ENCODE assay signal across 1 cellular context in the genomic region with DNA sequence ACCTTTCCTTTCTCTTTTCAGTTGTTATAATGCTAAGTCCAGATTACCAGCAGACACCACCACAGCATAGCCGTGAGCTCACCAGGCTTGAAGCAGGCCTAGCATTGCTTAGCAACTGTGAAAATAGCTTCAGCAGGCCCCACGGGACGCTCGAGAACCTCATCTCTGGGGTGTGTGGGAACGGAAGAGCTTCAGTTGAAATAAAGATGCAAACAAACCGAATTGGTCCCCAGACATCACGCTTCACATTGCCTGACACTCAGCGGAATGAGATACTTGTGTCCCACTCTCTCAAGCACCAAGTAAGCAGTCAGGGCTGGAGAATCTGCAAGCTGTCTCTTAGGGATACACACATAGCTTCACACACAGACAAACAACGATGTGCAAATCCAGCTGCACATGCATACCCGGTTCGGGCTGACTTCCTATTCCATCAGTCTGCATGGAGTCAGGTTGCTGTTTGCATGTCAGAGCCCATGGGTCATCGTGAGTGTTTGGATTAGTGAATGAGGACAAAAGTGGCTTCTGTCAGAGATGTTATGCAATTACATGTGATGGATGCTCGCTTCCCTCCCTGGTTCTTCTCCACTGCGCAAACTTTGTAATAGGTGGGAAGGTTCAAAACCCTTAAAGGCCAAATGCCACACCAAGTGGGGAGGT.
TF ChIP-seq lines count a peak whose summit lies in the region.

No MANE protein-coding gene starts in this region.

TF ChIP-seq in GM23338, 12 proteins besides CTCF, POLR2A, EP300 and RAD21 (continued from another document):
- TF ChIP-seq, protein P1, sequence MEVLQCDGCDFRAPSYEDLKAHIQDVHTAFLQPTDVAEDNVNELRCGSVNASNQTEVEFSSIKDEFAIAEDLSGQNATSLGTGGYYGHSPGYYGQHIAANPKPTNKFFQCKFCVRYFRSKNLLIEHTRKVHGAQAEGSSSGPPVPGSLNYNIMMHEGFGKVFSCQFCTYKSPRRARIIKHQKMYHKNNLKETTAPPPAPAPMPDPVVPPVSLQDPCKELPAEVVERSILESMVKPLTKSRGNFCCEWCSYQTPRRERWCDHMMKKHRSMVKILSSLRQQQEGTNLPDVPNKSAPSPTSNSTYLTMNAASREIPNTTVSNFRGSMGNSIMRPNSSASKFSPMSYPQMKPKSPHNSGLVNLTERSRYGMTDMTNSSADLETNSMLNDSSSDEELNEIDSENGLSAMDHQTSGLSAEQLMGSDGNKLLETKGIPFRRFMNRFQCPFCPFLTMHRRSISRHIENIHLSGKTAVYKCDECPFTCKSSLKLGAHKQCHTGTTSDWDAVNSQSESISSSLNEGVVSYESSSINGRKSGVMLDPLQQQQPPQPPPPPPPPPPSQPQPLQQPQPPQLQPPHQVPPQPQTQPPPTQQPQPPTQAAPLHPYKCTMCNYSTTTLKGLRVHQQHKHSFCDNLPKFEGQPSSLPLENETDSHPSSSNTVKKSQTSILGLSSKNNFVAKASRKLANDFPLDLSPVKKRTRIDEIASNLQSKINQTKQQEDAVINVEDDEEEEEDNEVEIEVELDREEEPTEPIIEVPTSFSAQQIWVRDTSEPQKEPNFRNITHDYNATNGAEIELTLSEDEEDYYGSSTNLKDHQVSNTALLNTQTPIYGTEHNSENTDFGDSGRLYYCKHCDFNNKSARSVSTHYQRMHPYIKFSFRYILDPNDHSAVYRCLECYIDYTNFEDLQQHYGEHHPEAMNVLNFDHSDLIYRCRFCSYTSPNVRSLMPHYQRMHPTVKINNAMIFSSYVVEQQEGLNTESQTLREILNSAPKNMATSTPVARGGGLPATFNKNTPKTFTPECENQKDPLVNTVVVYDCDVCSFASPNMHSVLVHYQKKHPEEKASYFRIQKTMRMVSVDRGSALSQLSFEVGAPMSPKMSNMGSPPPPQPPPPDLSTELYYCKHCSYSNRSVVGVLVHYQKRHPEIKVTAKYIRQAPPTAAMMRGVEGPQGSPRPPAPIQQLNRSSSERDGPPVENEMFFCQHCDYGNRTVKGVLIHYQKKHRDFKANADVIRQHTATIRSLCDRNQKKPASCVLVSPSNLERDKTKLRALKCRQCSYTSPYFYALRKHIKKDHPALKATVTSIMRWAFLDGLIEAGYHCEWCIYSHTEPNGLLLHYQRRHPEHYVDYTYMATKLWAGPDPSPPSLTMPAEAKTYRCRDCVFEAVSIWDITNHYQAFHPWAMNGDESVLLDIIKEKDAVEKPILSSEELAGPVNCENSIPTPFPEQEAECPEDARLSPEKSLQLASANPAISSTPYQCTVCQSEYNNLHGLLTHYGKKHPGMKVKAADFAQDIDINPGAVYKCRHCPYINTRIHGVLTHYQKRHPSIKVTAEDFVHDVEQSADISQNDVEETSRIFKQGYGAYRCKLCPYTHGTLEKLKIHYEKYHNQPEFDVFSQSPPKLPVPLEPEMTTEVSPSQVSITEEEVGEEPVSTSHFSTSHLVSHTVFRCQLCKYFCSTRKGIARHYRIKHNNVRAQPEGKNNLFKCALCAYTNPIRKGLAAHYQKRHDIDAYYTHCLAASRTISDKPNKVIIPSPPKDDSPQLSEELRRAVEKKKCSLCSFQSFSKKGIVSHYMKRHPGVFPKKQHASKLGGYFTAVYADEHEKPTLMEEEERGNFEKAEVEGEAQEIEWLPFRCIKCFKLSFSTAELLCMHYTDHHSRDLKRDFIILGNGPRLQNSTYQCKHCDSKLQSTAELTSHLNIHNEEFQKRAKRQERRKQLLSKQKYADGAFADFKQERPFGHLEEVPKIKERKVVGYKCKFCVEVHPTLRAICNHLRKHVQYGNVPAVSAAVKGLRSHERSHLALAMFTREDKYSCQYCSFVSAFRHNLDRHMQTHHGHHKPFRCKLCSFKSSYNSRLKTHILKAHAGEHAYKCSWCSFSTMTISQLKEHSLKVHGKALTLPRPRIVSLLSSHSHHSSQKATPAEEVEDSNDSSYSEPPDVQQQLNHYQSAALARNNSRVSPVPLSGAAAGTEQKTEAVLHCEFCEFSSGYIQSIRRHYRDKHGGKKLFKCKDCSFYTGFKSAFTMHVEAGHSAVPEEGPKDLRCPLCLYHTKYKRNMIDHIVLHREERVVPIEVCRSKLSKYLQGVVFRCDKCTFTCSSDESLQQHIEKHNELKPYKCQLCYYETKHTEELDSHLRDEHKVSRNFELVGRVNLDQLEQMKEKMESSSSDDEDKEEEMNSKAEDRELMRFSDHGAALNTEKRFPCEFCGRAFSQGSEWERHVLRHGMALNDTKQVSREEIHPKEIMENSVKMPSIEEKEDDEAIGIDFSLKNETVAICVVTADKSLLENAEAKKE (CRISPR knock-in tag; IDR thresholded peaks at IDR 0.05) = no peak
- TF ChIP-seq POLR2AphosphoS5 (IDR thresholded peaks at IDR 0.05; ENCODE audit: low read depth) = no peak
- TF ChIP-seq EZH2phosphoT487 (IDR thresholded peaks at IDR 0.05; ENCODE audit: unreplicated experiment) = no peak
- TF ChIP-seq JUNB (IDR thresholded peaks at IDR 0.05; ENCODE audit: unreplicated experiment) = no peak
- no peak for TF ChIP-seq CREB1 (CRISPR knock-in tag; IDR thresholded peaks at IDR 0.05; ENCODE audit: low read depth)
- TF ChIP-seq, protein P2, sequence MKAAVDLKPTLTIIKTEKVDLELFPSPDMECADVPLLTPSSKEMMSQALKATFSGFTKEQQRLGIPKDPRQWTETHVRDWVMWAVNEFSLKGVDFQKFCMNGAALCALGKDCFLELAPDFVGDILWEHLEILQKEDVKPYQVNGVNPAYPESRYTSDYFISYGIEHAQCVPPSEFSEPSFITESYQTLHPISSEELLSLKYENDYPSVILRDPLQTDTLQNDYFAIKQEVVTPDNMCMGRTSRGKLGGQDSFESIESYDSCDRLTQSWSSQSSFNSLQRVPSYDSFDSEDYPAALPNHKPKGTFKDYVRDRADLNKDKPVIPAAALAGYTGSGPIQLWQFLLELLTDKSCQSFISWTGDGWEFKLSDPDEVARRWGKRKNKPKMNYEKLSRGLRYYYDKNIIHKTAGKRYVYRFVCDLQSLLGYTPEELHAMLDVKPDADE (IDR thresholded peaks at IDR 0.05) = no peak
